In the genomic region with DNA sequence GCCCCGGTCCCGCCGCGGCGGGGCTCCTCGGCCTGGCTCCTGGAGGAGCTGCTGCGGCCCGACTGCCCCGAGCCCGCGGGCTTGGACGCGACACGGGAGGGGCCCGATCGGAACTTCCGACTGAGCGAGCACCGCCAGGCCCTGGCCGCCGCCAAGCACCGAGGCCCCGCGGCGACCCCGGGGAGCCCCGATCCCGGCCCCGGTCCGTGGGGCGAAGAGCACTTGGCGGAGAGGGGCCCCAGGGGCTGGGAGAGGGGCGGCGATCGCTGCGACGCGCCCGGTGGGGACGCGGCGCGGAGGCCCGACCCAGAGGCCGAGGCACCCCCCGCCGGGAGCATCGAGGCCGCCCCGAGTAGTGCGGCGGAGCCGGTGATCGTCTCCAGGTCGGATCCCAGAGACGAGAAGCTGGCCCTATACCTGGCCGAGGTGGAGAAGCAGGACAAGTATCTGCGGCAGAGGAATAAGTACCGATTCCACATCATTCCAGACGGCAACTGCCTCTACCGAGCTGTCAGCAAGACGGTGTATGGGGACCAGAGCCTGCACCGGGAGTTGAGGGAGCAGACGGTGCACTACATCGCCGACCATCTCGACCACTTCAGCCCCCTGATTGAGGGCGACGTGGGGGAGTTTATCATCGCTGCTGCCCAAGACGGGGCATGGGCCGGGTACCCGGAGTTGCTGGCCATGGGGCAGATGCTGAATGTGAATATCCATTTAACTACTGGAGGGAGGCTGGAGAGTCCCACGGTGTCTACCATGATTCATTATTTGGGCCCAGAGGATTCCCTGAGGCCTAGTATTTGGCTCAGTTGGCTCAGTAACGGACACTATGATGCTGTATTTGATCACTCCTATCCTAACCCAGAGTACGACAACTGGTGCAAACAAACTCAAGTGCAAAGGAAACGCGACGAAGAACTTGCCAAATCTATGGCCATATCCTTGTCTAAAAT, we compare ENCODE assay signal across 1 cellular context.
TF ChIP-seq lines count a peak whose summit lies in the region.

No MANE protein-coding gene starts in this region.

TF ChIP-seq in GM12878, 131 proteins besides CTCF, POLR2A, EP300 and RAD21 (continued from another document):
- TF ChIP-seq, protein P1, sequence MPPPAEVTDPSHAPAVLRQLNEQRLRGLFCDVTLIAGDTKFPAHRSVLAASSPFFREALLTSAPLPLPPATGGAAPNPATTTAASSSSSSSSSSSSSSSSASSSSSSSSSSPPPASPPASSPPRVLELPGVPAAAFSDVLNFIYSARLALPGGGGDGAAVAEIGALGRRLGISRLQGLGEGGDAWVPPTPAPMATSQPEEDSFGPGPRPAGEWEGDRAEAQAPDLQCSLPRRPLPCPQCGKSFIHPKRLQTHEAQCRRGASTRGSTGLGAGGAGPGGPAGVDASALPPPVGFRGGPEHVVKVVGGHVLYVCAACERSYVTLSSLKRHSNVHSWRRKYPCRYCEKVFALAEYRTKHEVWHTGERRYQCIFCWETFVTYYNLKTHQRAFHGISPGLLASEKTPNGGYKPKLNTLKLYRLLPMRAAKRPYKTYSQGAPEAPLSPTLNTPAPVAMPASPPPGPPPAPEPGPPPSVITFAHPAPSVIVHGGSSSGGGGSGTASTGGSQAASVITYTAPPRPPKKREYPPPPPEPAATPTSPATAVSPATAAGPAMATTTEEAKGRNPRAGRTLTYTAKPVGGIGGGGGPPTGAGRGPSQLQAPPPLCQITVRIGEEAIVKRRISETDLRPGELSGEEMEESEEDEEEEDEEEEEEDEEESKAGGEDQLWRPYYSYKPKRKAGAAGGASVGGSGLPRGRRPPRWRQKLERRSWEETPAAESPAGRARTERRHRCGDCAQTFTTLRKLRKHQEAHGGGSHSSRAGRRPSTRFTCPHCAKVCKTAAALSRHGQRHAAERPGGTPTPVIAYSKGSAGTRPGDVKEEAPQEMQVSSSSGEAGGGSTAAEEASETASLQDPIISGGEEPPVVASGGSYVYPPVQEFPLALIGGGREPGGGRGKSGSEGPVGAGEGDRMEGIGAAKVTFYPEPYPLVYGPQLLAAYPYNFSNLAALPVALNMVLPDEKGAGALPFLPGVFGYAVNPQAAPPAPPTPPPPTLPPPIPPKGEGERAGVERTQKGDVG (CRISPR knock-in tag; IDR thresholded peaks at IDR 0.05), result no peak
- no peak for TF ChIP-seq STAT1 (conservative IDR thresholded peaks at IDR 0.05)
- TF ChIP-seq, protein P2, sequence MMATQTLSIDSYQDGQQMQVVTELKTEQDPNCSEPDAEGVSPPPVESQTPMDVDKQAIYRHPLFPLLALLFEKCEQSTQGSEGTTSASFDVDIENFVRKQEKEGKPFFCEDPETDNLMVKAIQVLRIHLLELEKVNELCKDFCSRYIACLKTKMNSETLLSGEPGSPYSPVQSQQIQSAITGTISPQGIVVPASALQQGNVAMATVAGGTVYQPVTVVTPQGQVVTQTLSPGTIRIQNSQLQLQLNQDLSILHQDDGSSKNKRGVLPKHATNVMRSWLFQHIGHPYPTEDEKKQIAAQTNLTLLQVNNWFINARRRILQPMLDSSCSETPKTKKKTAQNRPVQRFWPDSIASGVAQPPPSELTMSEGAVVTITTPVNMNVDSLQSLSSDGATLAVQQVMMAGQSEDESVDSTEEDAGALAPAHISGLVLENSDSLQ (IDR thresholded peaks at IDR 0.05), result no peak
- no peak for TF ChIP-seq CBX3 (IDR thresholded peaks at IDR 0.05; ENCODE audit: borderline replicate concordance, low read depth)
- TF ChIP-seq HCFC1 (IDR thresholded peaks at IDR 0.05; ENCODE audit: low read length), result no peak
- TF ChIP-seq RUNX3 (IDR thresholded peaks at IDR 0.05; ENCODE audit: low read length), result no peak
- no peak for TF ChIP-seq FOXK2 (IDR thresholded peaks at IDR 0.05)
- no peak for TF ChIP-seq SMARCA5 (IDR thresholded peaks at IDR 0.05)
TF ChIP-seq in GM12878: peak in this region for 0.
